In the genomic region with DNA sequence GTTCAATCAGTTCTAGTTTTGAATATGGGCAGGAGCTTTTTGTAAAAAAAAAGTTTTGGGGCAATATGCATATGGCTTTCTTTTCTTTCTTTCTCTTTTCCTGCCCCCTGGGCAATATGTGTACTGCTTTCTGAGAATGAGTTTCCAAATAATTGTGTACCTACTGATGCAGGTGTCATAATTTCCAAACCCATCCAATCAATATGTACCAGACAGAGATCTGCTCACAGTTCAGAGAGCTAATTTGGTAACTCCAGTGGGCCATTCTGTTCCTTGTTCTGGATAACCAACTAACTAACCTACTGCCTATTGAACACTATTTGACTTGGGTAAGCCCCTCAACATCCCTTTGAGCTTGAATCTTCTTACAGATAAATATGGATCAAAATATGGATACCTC, we compare ENCODE assay signal across 7 cellular contexts.
"Had no signal": no experiment of that assay in that cellular context is flagged by ENCODE, and none has a peak within 500 bp of the region (broad histone marks: within the 10 kb centered on the region; RNA-seq: fewer than 3 reads in every experiment).

No MANE protein-coding gene starts in this region.

- ATAC-seq: GM23338 had no signal

- H3K4me3 ChIP-seq: GM23338 had no signal

- H3K4me2 ChIP-seq: GM23338 had no signal

- DNase-seq: H9, HCEC 1CT, KG1 had no signal

- H2AFZ ChIP-seq: GM23338 had no signal

- FAIRE-seq: H1, H54, HTR-8/SVneo had no signal
